ENCODE assay signal across 14 cellular contexts in genomic region chr1:184743062-184743756, GRCh38. TPM values are rescaled to one million over a fixed set of nuclear protein-coding genes. Genes with fewer than 3 reads are reported as not detected.
DNase-seq lines count a peak whose midpoint lies in the region; ATAC-seq, FAIRE-seq and TF ChIP-seq lines count a peak whose summit lies in the region.
"Had no signal": no experiment of that assay in that cellular context is flagged by ENCODE, and none has a peak within 500 bp of the region (broad histone marks: within the 10 kb centered on the region; RNA-seq: fewer than 3 reads in every experiment).

No MANE protein-coding gene starts in this region.

- no peak for TF ChIP-seq RAD21 in HepG2 (CRISPR knock-in tag; IDR thresholded peaks at IDR 0.05)

- no peak for TF ChIP-seq EP300 in HepG2 (IDR thresholded peaks at IDR 0.05; ENCODE audit: low read depth in 2 of 2, low read length in 2 of 2)
- TF ChIP-seq EP300 in HepG2 (CRISPR knock-in tag; IDR thresholded peaks at IDR 0.05; ENCODE audit: borderline replicate concordance) = no peak

- in situ Hi-C loops in HepG2 (cut with HindIII; ENCODE audit: extremely low pct_ligation_motif_present, low pct_unique_long_range_greater_than_20kb) = no loop called here

- TF ChIP-seq CTCF in RWPE2 (IDR thresholded peaks at IDR 0.05; ENCODE audit: poor library complexity, severe bottlenecking) (no peak), mucosa of descending colon (IDR thresholded peaks at IDR 0.05) (no peak), thyroid gland (IDR thresholded peaks at IDR 0.05) (no peak), HepG2 (CRISPR knock-in tag; IDR thresholded peaks at IDR 0.05) (no peak)

- intact Hi-C loops in mucosa of descending colon (cut with DNase I, micrococcal nuclease) = no loop called here
- intact Hi-C loops in thyroid gland (cut with DNase I) = no loop called here
- intact Hi-C loops in HepG2 (cut with micrococcal nuclease; ENCODE audit: unreplicated experiment) = no loop called here

- H3K27ac ChIP-seq in RWPE2 (ENCODE audit: poor library complexity, severe bottlenecking) (no peak overlapping the region), thyroid gland (no peak overlapping the region), HepG2 (ENCODE audit: extremely low read length, insufficient read depth, low read length) (no peak overlapping the region)
- H3K27ac ChIP-seq: 22Rv1, left lung had no signal

- no peaks in the 10 kb centered on the region for H4K20me1 ChIP-seq in HepG2 (ENCODE audit: insufficient read depth, low read length)

- no peak overlapping the region for H3K4me2 ChIP-seq in HepG2 (ENCODE audit: low read depth, low read length)
- H3K4me2 ChIP-seq: smooth muscle cell had no signal

- POLR2A ChIA-PET in HepG2 (lab: Yijun Ruan, JAX) = no interaction called here

- no peak for FAIRE-seq in HepG2 (lab: Jason Lieb, UNC)
- FAIRE-seq: endothelial cell of umbilical vein had no signal

- TF ChIP-seq POLR2A in thyroid gland (IDR thresholded peaks at IDR 0.05) (no peak), HepG2 (IDR thresholded peaks at IDR 0.05; ENCODE audit: insufficient read depth in 1 of 2, low read depth in 2 of 2, low read length in 2 of 2) (no peak)

- H3K36me3 ChIP-seq in RWPE2 (ENCODE audit: low read depth) = peaks cover 24% of the 10 kb centered on the region
- no peaks in the 10 kb centered on the region for H3K36me3 ChIP-seq in mucosa of descending colon (ENCODE audit: low read depth)
- no peaks in the 10 kb centered on the region for H3K36me3 ChIP-seq in thyroid gland
- no peaks in the 10 kb centered on the region for H3K36me3 ChIP-seq in HepG2 (replicated peaks in 1 of 2; ENCODE audit: control insufficient read depth in 1 of 2, insufficient read depth in 2 of 2, low read length in 2 of 2)
- H3K36me3 ChIP-seq: left lung had no signal

- DNase-seq in activated CD4-positive, CD25-positive, alpha-beta regulatory T cell treated with anti-CD3 and anti-CD28 coated beads, Interleukin-2, amount 50 U/mL, for 16 hours (ENCODE audit: low read depth, low spot score) = peak; percentile 19
- DNase-seq in activated CD4-positive, CD25-positive, alpha-beta regulatory T cell treated with anti-CD3 and anti-CD28 coated beads, Interleukin-2, amount 50 U/mL, for 72 hours = no peak
- DNase-seq in RWPE2 (ENCODE audit: low spot score) (no peak), mucosa of descending colon (no peak), retina (no peak), thyroid gland (no peak), HepG2 (ENCODE audit: low spot score) (no peak)
- DNase-seq: left lung, NCI-H748 treated with DMSO at 0.1 percent for 48 hours, trophoblast cell had no signal

- H3K4me3 ChIP-seq in RWPE2 (ENCODE audit: severe bottlenecking) (no peak overlapping the region), mucosa of descending colon (no peak overlapping the region), thyroid gland (replicated peaks in 1 of 3) (no peak overlapping the region), HepG2 (replicated peaks in 1 of 3; ENCODE audit: insufficient read depth in 1 of 3, low read depth in 2 of 3, low read length in 3 of 3) (no peak overlapping the region)
- H3K4me3 ChIP-seq: left lung, smooth muscle cell had no signal

- H3K4me1 ChIP-seq in RWPE2 (ENCODE audit: insufficient read depth, poor library complexity, severe bottlenecking) (no peaks in the 10 kb centered on the region), mucosa of descending colon (ENCODE audit: low read depth) (peaks cover 13% of the 10 kb centered on the region), thyroid gland (no peaks in the 10 kb centered on the region), HepG2 (ENCODE audit: insufficient read depth, low read length) (peaks cover 17% of the 10 kb centered on the region)

- H3K79me2 ChIP-seq in HepG2 (ENCODE audit: insufficient read depth, low read length) = no peaks in the 10 kb centered on the region

- CTCF ChIA-PET in HepG2 (lab: Yijun Ruan, JAX; ENCODE audit: low intra/inter-chr PET ratio, low total read pairs) = no interaction called here

- H3K27me3 ChIP-seq in RWPE2 (ENCODE audit: insufficient read depth, poor library complexity, severe bottlenecking) (no peaks in the 10 kb centered on the region), thyroid gland (no peaks in the 10 kb centered on the region), HepG2 (ENCODE audit: control insufficient read depth in 1 of 2, insufficient read depth in 2 of 2, low read length in 2 of 2) (no peaks in the 10 kb centered on the region)
- H3K27me3 ChIP-seq: left lung had no signal

- no TSS peak for BruUV-seq in HepG2 (replicated peaks; lab: Mats Ljungman, UMichigan)

- H3K9ac ChIP-seq in HepG2 (ENCODE audit: insufficient read depth, low read depth, low read length) = no peak overlapping the region

- no peaks in the 10 kb centered on the region for H3K9me3 ChIP-seq in RWPE2 (ENCODE audit: severe bottlenecking)
- H3K9me3 ChIP-seq in mucosa of descending colon = no peaks in the 10 kb centered on the region
- no peaks in the 10 kb centered on the region for H3K9me3 ChIP-seq in thyroid gland
- H3K9me3 ChIP-seq in HepG2 (ENCODE audit: low read length) = no peaks in the 10 kb centered on the region
- H3K9me3 ChIP-seq: left lung had no signal

- H2AFZ ChIP-seq in HepG2 (ENCODE audit: low read length) = no peak overlapping the region

- 88 to 96% methylated on average over 2 of the region's 2 CpGs for WGBS in thyroid gland, 2 donors
- 91% methylated on average over 2 of the region's 2 CpGs for WGBS in HepG2 (ENCODE audit: low lambda C conversion rate)

- peak; percentile 73 for ATAC-seq in HG02610 (IDR thresholded peaks at IDR 0.05; ENCODE audit: unreplicated experiment)
- 0 out of 3 replicates have a peak, but pooled peaks have one; percentile 23 for ATAC-seq in RWPE2 (ENCODE audit: low read depth)
- peak; percentile 78 for ATAC-seq in mucosa of descending colon
- ATAC-seq in HepG2 = no peak
- ATAC-seq: left lung had no signal

TF ChIP-seq in HepG2, 621 proteins besides CTCF, POLR2A, EP300 and RAD21 (continues in another document):
- TF ChIP-seq MED13 (CRISPR knock-in tag; IDR thresholded peaks at IDR 0.05) (no peak), STAT6 (CRISPR knock-in tag; IDR thresholded peaks at IDR 0.05; ENCODE audit: borderline replicate concordance) (no peak), ZNF790 (CRISPR knock-in tag; IDR thresholded peaks at IDR 0.05; ENCODE audit: borderline replicate concordance) (no peak), SALL1 (CRISPR knock-in tag; IDR thresholded peaks at IDR 0.05) (no peak)

RNA-seq across cellular contexts. Expression of gene EDEM3, which starts 11.4 kb away (rescaled TPM):
- total RNA-seq in mucosa of descending colon (10 to 100 TPM; 32.1 to 66.3 (median 66.0) TPM), thyroid gland (10 to 100 TPM; 29.3 to 43.0 (median 35.9) TPM), HepG2 (2016; rRNA removed; fragmentation: Illumina TruSeq; extraction: Trizol) (11.8 and 18.2 TPM in 2 replicates)
- 2.6 and 5.4 TPM in 2 replicates for total RNA-seq in HepG2 (2016; cell fraction: cytosol; rRNA removed; fragmentation: Illumina TruSeq; extraction: Trizol; ENCODE audit: low read depth)
- total RNA-seq in HepG2 (2016; cell fraction: insoluble cytoplasmic fraction; rRNA removed; fragmentation: Illumina TruSeq; extraction: Trizol) = 11.9 and 18.8 TPM in 2 replicates
- total RNA-seq in HepG2 (2016; cell fraction: membrane; rRNA removed; fragmentation: Illumina TruSeq; extraction: Trizol) = 3.9 and 4.4 TPM in 2 replicates
- total RNA-seq in HepG2 (2016; cell fraction: nucleus; rRNA removed; fragmentation: Illumina TruSeq; extraction: Trizol) = 23.9 and 24.0 TPM in 2 replicates
- 10.4 and 13.1 TPM in 2 replicates for polyA plus RNA-seq in HepG2 (2011; rRNA removed)
- 6.3 and 7.4 TPM in 2 replicates for polyA plus RNA-seq in HepG2 (2011; cell fraction: cytosol; rRNA removed)
- polyA plus RNA-seq in HepG2 (2011; cell fraction: nucleus; rRNA removed) = 11.1 and 14.7 TPM in 2 replicates
- polyA plus RNA-seq in HepG2 (2012) = 12.8 and 13.6 TPM in 2 replicates
- polyA plus RNA-seq in HepG2 (2016; cell fraction: cytosol; fragmentation: Illumina TruSeq; extraction: Trizol; ENCODE audit: low read depth) = 0.31 and 0.55 TPM in 2 replicates
- 6.3 and 7.8 TPM in 2 replicates for polyA plus RNA-seq in HepG2 (2016; cell fraction: insoluble cytoplasmic fraction; fragmentation: Illumina TruSeq; extraction: Trizol; ENCODE audit: low read depth)
- 1.0 and 1.2 TPM in 2 replicates for polyA plus RNA-seq in HepG2 (2016; cell fraction: membrane; fragmentation: Illumina TruSeq; extraction: Trizol; ENCODE audit: low read depth)
- 19.1 and 19.3 TPM in 2 replicates for polyA plus RNA-seq in HepG2 (2016; cell fraction: nucleus; fragmentation: Illumina TruSeq; extraction: Trizol; ENCODE audit: insufficient read depth, low read depth)
- 22.1 and 31.5 TPM in 2 replicates for polyA minus RNA-seq in HepG2 (2011; rRNA and poly(A)+ RNA removed; ENCODE audit: low replicate concordance)
- polyA minus RNA-seq in HepG2 (2011; cell fraction: cytosol; rRNA and poly(A)+ RNA removed) = 22.6 and 36.7 TPM in 2 replicates
- polyA minus RNA-seq in HepG2 (2011; cell fraction: nucleus; rRNA and poly(A)+ RNA removed) = 26.3 and 36.1 TPM in 2 replicates
